Comparison of ENCODE assay signal across 23 cellular contexts in genomic region chr5:93433422-93433821, GRCh38.
A peak's percentile ranks its signal among the peaks of the same experiment; 100 is the strongest.
DNase-seq lines count a peak whose midpoint lies in the region; TF ChIP-seq lines count a peak whose summit lies in the region.
"Had no signal": no experiment of that assay in that cellular context is flagged by ENCODE, and none has a peak within 500 bp of the region (broad histone marks: within the 10 kb centered on the region; RNA-seq: fewer than 3 reads in every experiment).

No MANE protein-coding gene starts in this region.

- no peak overlapping the region for H3K9ac ChIP-seq in mammary epithelial cell (ENCODE audit: insufficient read depth, low read length)
- no peak overlapping the region for H3K9ac ChIP-seq in Karpas-422 (ENCODE audit: low read length)
- no peak overlapping the region for H3K9ac ChIP-seq in neuronal stem cell (ENCODE audit: low read depth, low read length, poor library complexity)
- H3K9ac ChIP-seq: BLaER1 had no signal

- H3K9me2 ChIP-seq in Karpas-422 (replicated peaks; ENCODE audit: insufficient read depth, low read length): no peaks in the 10 kb centered on the region

- no peaks in the 10 kb centered on the region for H3K79me1 ChIP-seq in neuronal stem cell (ENCODE audit: low read depth, low read length)

- intact Hi-C loops in mammary epithelial cell (cut with micrococcal nuclease): loop anchor here (1.0 kb wide), 1 partner anchor 271 kb away; no protein-coding TSS in a partner anchor

- H3K23ac ChIP-seq in neuronal stem cell (ENCODE audit: low read depth, low read length, poor library complexity): no peak overlapping the region

- no peak for TF ChIP-seq CTCF in mammary epithelial cell (conservative IDR thresholded peaks at IDR 0.05 in 1 of 2, IDR thresholded peaks at IDR 0.05 in 1 of 2; ENCODE audit: extremely low read depth in 1 of 2, insufficient read depth in 1 of 2, low read depth in 1 of 2, low read length in 2 of 2)

- H3K4me3 ChIP-seq in mammary epithelial cell (replicated peaks in 1 of 3; ENCODE audit: insufficient read depth in 1 of 3, low read depth in 2 of 3, low read length in 3 of 3) (no peak overlapping the region), Karpas-422 (ENCODE audit: low read length) (no peak overlapping the region), neuronal stem cell (ENCODE audit: low read length in 2 of 2) (no peak overlapping the region)
- H3K4me3 ChIP-seq: BLaER1, mucosa of descending colon, suprapubic skin had no signal

- dilution Hi-C loops in mammary epithelial cell (cut with HindIII; ENCODE audit: low sequenced_read_pairs): no loop called here

- no peak overlapping the region for H2AK5ac ChIP-seq in neuronal stem cell (ENCODE audit: low read depth, low read length)

- H4K91ac ChIP-seq in neuronal stem cell (ENCODE audit: low read depth, low read length, poor library complexity): no peak overlapping the region

- no peak overlapping the region for H3K27ac ChIP-seq in mammary epithelial cell (ENCODE audit: insufficient read depth, low read depth, low read length)
- no peak overlapping the region for H3K27ac ChIP-seq in Karpas-422 (ENCODE audit: low read length)
- H3K27ac ChIP-seq in neuronal stem cell (replicated peaks; ENCODE audit: low read length): no peak overlapping the region
- H3K27ac ChIP-seq: BLaER1, suprapubic skin had no signal

- H3K4ac ChIP-seq in neuronal stem cell (ENCODE audit: low read length): no peak overlapping the region

- WGBS in mammary epithelial cell (ENCODE audit: low coverage, missing lambda C conversion rate): 40% methylated on average over 1 of the region's 1 CpG
- WGBS in neuronal stem cell (ENCODE audit: extremely low coverage in 2 of 2, insufficient read length in 2 of 2, insufficient replicate concordance in 1 of 2), 2 donors: no CpG with 5 or more reads among the region's 1 CpG

- H2AFZ ChIP-seq in mammary epithelial cell (ENCODE audit: low read depth, low read length) (no peak overlapping the region), Karpas-422 (ENCODE audit: low read length) (no peak overlapping the region), neuronal stem cell (ENCODE audit: low read length) (no peak overlapping the region)

- no peak overlapping the region for H3K14ac ChIP-seq in neuronal stem cell (ENCODE audit: low read length)

- in situ Hi-C loops in mammary epithelial cell (cut with MboI; ENCODE audit: low sequenced_read_pairs in 2 of 2): no loop called here

- no peak overlapping the region for H2BK5ac ChIP-seq in neuronal stem cell (ENCODE audit: low read length)

- no TSS peak for BruUV-seq in mammary epithelial cell (replicated peaks; lab: Mats Ljungman, UMichigan)

- CTCF ChIA-PET in mammary epithelial cell (lab: Charles Lee; ENCODE audit: low non-redundant PET): no interaction called here

- no peaks in the 10 kb centered on the region for H3K9me3 ChIP-seq in mammary epithelial cell (replicated peaks; ENCODE audit: insufficient read depth, low read length)
- no peaks in the 10 kb centered on the region for H3K9me3 ChIP-seq in Karpas-422 (ENCODE audit: low read length)
- peaks cover 0 to 4% of the 10 kb centered on the region in 2 donors for H3K9me3 ChIP-seq in neuronal stem cell (replicated peaks in 1 of 2; ENCODE audit: control insufficient read depth in 2 of 2, insufficient read depth in 1 of 2, low read depth in 1 of 2, low read length in 2 of 2)
- H3K9me3 ChIP-seq: BLaER1, mucosa of descending colon, suprapubic skin had no signal

- H3K18ac ChIP-seq in neuronal stem cell (ENCODE audit: low read length): no peak overlapping the region

- H3K36me3 ChIP-seq in mammary epithelial cell (ENCODE audit: insufficient read depth, low read length) (no peaks in the 10 kb centered on the region), Karpas-422 (ENCODE audit: insufficient read depth, low read length) (no peaks in the 10 kb centered on the region), neuronal stem cell (replicated peaks in 1 of 2; ENCODE audit: control insufficient read depth in 2 of 2, insufficient read depth in 2 of 2, low read length in 2 of 2) (peaks cover 0 to 6% of the 10 kb centered on the region in 2 donors)
- H3K36me3 ChIP-seq: BLaER1, suprapubic skin had no signal

- H4K20me1 ChIP-seq in mammary epithelial cell (ENCODE audit: insufficient read depth, low read length) (no peaks in the 10 kb centered on the region), Karpas-422 (ENCODE audit: insufficient read depth, low read depth, low read length) (no peaks in the 10 kb centered on the region)
- H4K20me1 ChIP-seq: BLaER1 had no signal

- H3K27me3 ChIP-seq in mammary epithelial cell (ENCODE audit: insufficient read depth, low read length) (no peaks in the 10 kb centered on the region), Karpas-422 (ENCODE audit: low read length) (no peaks in the 10 kb centered on the region), neuronal stem cell (ENCODE audit: control insufficient read depth in 3 of 3, insufficient read depth in 3 of 3, low read depth in 1 of 3, low read length in 3 of 3) (no peaks in the 10 kb centered on the region)
- H3K27me3 ChIP-seq: BLaER1, suprapubic skin had no signal

- no peak overlapping the region for H4K8ac ChIP-seq in neuronal stem cell (ENCODE audit: low read depth, low read length)

- no peak overlapping the region for H2BK120ac ChIP-seq in neuronal stem cell (ENCODE audit: low read depth, low read length)

- no peaks in the 10 kb centered on the region for H3K79me2 ChIP-seq in mammary epithelial cell (ENCODE audit: insufficient read depth, low read length)
- no peaks in the 10 kb centered on the region for H3K79me2 ChIP-seq in Karpas-422 (ENCODE audit: low read length)

- H2BK12ac ChIP-seq in neuronal stem cell (ENCODE audit: low read length): no peak overlapping the region

- DNase-seq in AG08396 (ENCODE audit: low spot score): peak; percentile 14
- DNase-seq in HT1080 (ENCODE audit: low read depth): peak; percentile 63
- DNase-seq in mammary epithelial cell: peak; percentile 85
- peak; percentile 97 for DNase-seq in iris pigment epithelial cell (ENCODE audit: low read depth)
- DNase-seq in Karpas-422: no peak
- no peak for DNase-seq in neuronal stem cell (ENCODE audit: low spot score)
- no peak for DNase-seq in stimulated activated naive CD4-positive, alpha-beta T cell (lab: John Stamatoyannopoulos, UW)
- DNase-seq in stimulated activated CD4-positive, alpha-beta T cell treated with anti-CD3 and anti-CD28 coated beads, Interleukin-4, amount 100 ng/mL, for 1 hour: no peak
- DNase-seq: activated CD4-positive, CD25-positive, alpha-beta regulatory T cell treated with anti-CD3 and anti-CD28 coated beads, Interleukin-2, amount 50 U/mL, for 72 hours; activated CD8-positive, alpha-beta memory T cell treated with anti-CD3 and anti-CD28 coated beads, Interleukin-2, amount 10 ng/mL, durations not matched to agents 7 days and 5 days; activated gamma-delta T cell; aorta; cortex of kidney; DMS153; hippocampal formation; left cardiac atrium; mucosa of descending colon; NCI-H1694; NCI-H345; nucleus accumbens; stimulated activated CD4-positive, alpha-beta T cell treated with anti-CD3 and anti-CD28 coated beads, Interleukin-2, amount 100 ng/mL, for 24 hours had no signal

- no peak overlapping the region for H2BK15ac ChIP-seq in neuronal stem cell (ENCODE audit: low read length)

- no peak overlapping the region for H3K4me2 ChIP-seq in mammary epithelial cell (ENCODE audit: insufficient read depth, low read depth, low read length)
- no peak overlapping the region for H3K4me2 ChIP-seq in Karpas-422 (ENCODE audit: low read depth, low read length, poor library complexity, severe bottlenecking)
- no peak overlapping the region for H3K4me2 ChIP-seq in neuronal stem cell (ENCODE audit: insufficient read depth, low read length, poor library complexity, severe bottlenecking)
- H3K4me2 ChIP-seq: BLaER1 had no signal

- H3K4me1 ChIP-seq in mammary epithelial cell (ENCODE audit: insufficient read depth, low read length) (no peaks in the 10 kb centered on the region), Karpas-422 (ENCODE audit: low read length) (no peaks in the 10 kb centered on the region), neuronal stem cell (ENCODE audit: control insufficient read depth in 2 of 2, insufficient read depth in 1 of 2, low read depth in 1 of 2, low read length in 2 of 2) (peaks cover 3 to 26% of the 10 kb centered on the region in 2 donors)
- H3K4me1 ChIP-seq: BLaER1, suprapubic skin had no signal

Comparison
In these comparisons a context has a peak if more than half of its experiments do, and no peak if none do; other contexts are left out.
1. DNase-seq: peak in AG08396 (single experiment), HT1080 (single experiment), mammary epithelial cell (single experiment) and iris pigment epithelial cell (single experiment); none in Karpas-422 (single experiment), neuronal stem cell (single experiment), stimulated activated naive CD4-positive, alpha-beta T cell (0 of 6) and stimulated activated CD4-positive, alpha-beta T cell treated with anti-CD3 and anti-CD28 coated beads, Interleukin-4, amount 100 ng/mL, for 1 hour (single experiment).